ENCODE assay signal across 12 cellular contexts in genomic region chr12:106767954-106768501, GRCh38. TPM values are rescaled to one million over a fixed set of nuclear protein-coding genes. Genes with fewer than 3 reads are reported as not detected.
DNase-seq lines count a peak whose midpoint lies in the region; ATAC-seq and TF ChIP-seq lines count a peak whose summit lies in the region.
"Had no signal": no experiment of that assay in that cellular context is flagged by ENCODE, and none has a peak within 500 bp of the region (broad histone marks: within the 10 kb centered on the region; RNA-seq: fewer than 3 reads in every experiment).

No MANE protein-coding gene starts in this region.

- DNase-seq in HAP-1 (ENCODE audit: low spot score in 2 of 2) (peak; percentile 62 to 91), glomerular visceral epithelial cell (ENCODE audit: extremely low spot score) (peak; percentile 66), testis (no peak)
- DNase-seq in activated CD4-positive, alpha-beta T cell treated with anti-CD3 and anti-CD28 coated beads, Interleukin-2, amount 10 ng/mL, durations not matched to agents 24 days and 14 days = no peak
- DNase-seq: activated CD4-positive, alpha-beta T cell treated with anti-CD3 and anti-CD28 coated beads, Interleukin-2, amount 50 U/mL, for 1 hour; NCI-H510A treated with DMSO at 0.1 percent for 48 hours; stimulated activated CD4-positive, alpha-beta T cell treated with anti-CD3 and anti-CD28 coated beads, Interleukin-4, amount 100 ng/mL, for 24 hours had no signal

- intact Hi-C loops in activated CD4-positive, alpha-beta T cell treated with anti-CD3 and anti-CD28 coated beads, Interleukin-2, amount 10 ng/mL, durations not matched to agents 24 days and 14 days (cut with micrococcal nuclease) = no loop called here
- intact Hi-C loops in testis (cut with DNase I; ENCODE audit: low total_unique reads) = no loop called here

- ATAC-seq in activated T-helper 17 cell treated with anti-CD3 and anti-CD28 coated beads, Interleukin-2, amount 50 U/mL, for 72 hours (replicated peaks) = no peak
- ATAC-seq in GM18519 (IDR thresholded peaks at IDR 0.05; ENCODE audit: low FRiP score, unreplicated experiment) (no peak), GM19351 (IDR thresholded peaks at IDR 0.05; ENCODE audit: unreplicated experiment) (no peak)
- ATAC-seq: activated naive CD4-positive, alpha-beta T cell treated with anti-CD3 and anti-CD28 coated beads, Interleukin-2, amount 50 U/mL, for 72 hours had no signal

- in situ Hi-C loops in HAP-1 (cut with MboI; ENCODE audit: low sequenced_read_pairs) = no loop called here

- WGBS in testis, 2 donors = 64 to 78% methylated on average over 8 of the region's 8 CpGs

- H3K36me3 ChIP-seq in HAP-1 (replicated peaks) (no peaks in the 10 kb centered on the region), parathyroid adenoma (ENCODE audit: control insufficient read depth, insufficient read depth, low read length) (no peaks in the 10 kb centered on the region), testis (ENCODE audit: low read depth, missing control alignments) (no peaks in the 10 kb centered on the region)

- no peaks in the 10 kb centered on the region for H3K79me2 ChIP-seq in parathyroid adenoma

- peak overlapping the region; percentile 59 for H3K4me3 Mint-ChIP-seq in activated T-helper 17 cell treated with anti-CD3 and anti-CD28 coated beads, Interleukin-2, amount 50 U/mL, for 72 hours
- no peak overlapping the region for H3K4me3 Mint-ChIP-seq in activated CD4-positive, alpha-beta T cell treated with anti-CD3 and anti-CD28 coated beads, Interleukin-2, amount 10 ng/mL, durations not matched to agents 24 days and 14 days

- peak overlapping the region; percentile 84 for H3K27ac ChIP-seq in parathyroid adenoma
- no peak overlapping the region for H3K27ac ChIP-seq in testis

- H3K27me3 ChIP-seq in HAP-1 (ENCODE audit: low read depth) (no peaks in the 10 kb centered on the region), parathyroid adenoma (ENCODE audit: control insufficient read depth, insufficient read depth, low read length) (no peaks in the 10 kb centered on the region), testis (no peaks in the 10 kb centered on the region)

- H3K9me3 Mint-ChIP-seq in activated T-helper 17 cell treated with anti-CD3 and anti-CD28 coated beads, Interleukin-2, amount 50 U/mL, for 72 hours = no peaks in the 10 kb centered on the region
- H3K9me3 Mint-ChIP-seq in activated CD4-positive, alpha-beta T cell treated with anti-CD3 and anti-CD28 coated beads, Interleukin-2, amount 10 ng/mL, durations not matched to agents 24 days and 14 days = no peaks in the 10 kb centered on the region
- H3K9me3 Mint-ChIP-seq: activated naive CD4-positive, alpha-beta T cell treated with anti-CD3 and anti-CD28 coated beads, Interleukin-2, amount 50 U/mL, for 72 hours had no signal

- H3K4me1 ChIP-seq in HAP-1 (peaks cover 24% of the 10 kb centered on the region), parathyroid adenoma (peaks cover 29% of the 10 kb centered on the region), testis (peaks cover 24% of the 10 kb centered on the region)

- no peak overlapping the region for H3K4me2 ChIP-seq in parathyroid adenoma (ENCODE audit: low read length)

- no peaks in the 10 kb centered on the region for H3K27me3 Mint-ChIP-seq in activated T-helper 17 cell treated with anti-CD3 and anti-CD28 coated beads, Interleukin-2, amount 50 U/mL, for 72 hours
- H3K27me3 Mint-ChIP-seq in activated CD4-positive, alpha-beta T cell treated with anti-CD3 and anti-CD28 coated beads, Interleukin-2, amount 10 ng/mL, durations not matched to agents 24 days and 14 days = peaks cover 6% of the 10 kb centered on the region

- H3K4me3 ChIP-seq in HAP-1 (no peak overlapping the region), parathyroid adenoma (ENCODE audit: low read depth, low read length) (no peak overlapping the region), testis (no peak overlapping the region)

- H2AFZ ChIP-seq in parathyroid adenoma = peak overlapping the region; percentile 92

- H3K9me3 ChIP-seq in HAP-1 (no peaks in the 10 kb centered on the region), parathyroid adenoma (ENCODE audit: control insufficient read depth, low read length) (no peaks in the 10 kb centered on the region), testis (no peaks in the 10 kb centered on the region)

- H3K27ac Mint-ChIP-seq in activated T-helper 17 cell treated with anti-CD3 and anti-CD28 coated beads, Interleukin-2, amount 50 U/mL, for 72 hours = no peak overlapping the region
- H3K27ac Mint-ChIP-seq in activated CD4-positive, alpha-beta T cell treated with anti-CD3 and anti-CD28 coated beads, Interleukin-2, amount 10 ng/mL, durations not matched to agents 24 days and 14 days = no peak overlapping the region

- no peaks in the 10 kb centered on the region for H3K36me3 Mint-ChIP-seq in activated T-helper 17 cell treated with anti-CD3 and anti-CD28 coated beads, Interleukin-2, amount 50 U/mL, for 72 hours (ENCODE audit: low read depth)
- H3K36me3 Mint-ChIP-seq in activated CD4-positive, alpha-beta T cell treated with anti-CD3 and anti-CD28 coated beads, Interleukin-2, amount 10 ng/mL, durations not matched to agents 24 days and 14 days (ENCODE audit: low read depth) = no peaks in the 10 kb centered on the region

- peaks cover 12% of the 10 kb centered on the region for H3K4me1 Mint-ChIP-seq in activated T-helper 17 cell treated with anti-CD3 and anti-CD28 coated beads, Interleukin-2, amount 50 U/mL, for 72 hours
- H3K4me1 Mint-ChIP-seq in activated CD4-positive, alpha-beta T cell treated with anti-CD3 and anti-CD28 coated beads, Interleukin-2, amount 10 ng/mL, durations not matched to agents 24 days and 14 days = peaks cover 17% of the 10 kb centered on the region

- TF ChIP-seq POLR2A in testis (IDR thresholded peaks at IDR 0.05) = no peak

- TF ChIP-seq CTCF in parathyroid adenoma (IDR thresholded peaks at IDR 0.05) (no peak), testis (IDR thresholded peaks at IDR 0.05) (no peak)

- H3K9ac ChIP-seq in parathyroid adenoma = no peak overlapping the region

RNA-seq across cellular contexts. Expression of gene RIC8B, which starts 6.5 kb away (rescaled TPM):
- total RNA-seq in activated T-helper 17 cell treated with anti-CD3 and anti-CD28 coated beads, Interleukin-2, amount 50 U/mL, for 72 hours = 10 to 100 TPM; 14.9 to 15.9 TPM
- 13.6 and 14.9 TPM in 2 replicates for total RNA-seq in activated CD4-positive, alpha-beta T cell treated with anti-CD3 and anti-CD28 coated beads, Interleukin-2, amount 10 ng/mL, durations not matched to agents 24 days and 14 days
- total RNA-seq in testis = 10 to 100 TPM; 18.3 to 27.7 TPM
- 14.3 TPM for polyA plus RNA-seq in testis (ENCODE audit: insufficient read depth, low read depth, low replicate concordance)

Comparison
In these comparisons a context has a peak if more than half of its experiments do, and no peak if none do; other contexts are left out.
1. DNase-seq: peak in HAP-1 (2 of 2) and glomerular visceral epithelial cell (single experiment); none in activated CD4-positive, alpha-beta T cell treated with anti-CD3 and anti-CD28 coated beads, Interleukin-2, amount 10 ng/mL, durations not matched to agents 24 days and 14 days (single experiment) and testis (single experiment).